Comparison of ENCODE assay signal across 1 cellular context in the genomic region with DNA sequence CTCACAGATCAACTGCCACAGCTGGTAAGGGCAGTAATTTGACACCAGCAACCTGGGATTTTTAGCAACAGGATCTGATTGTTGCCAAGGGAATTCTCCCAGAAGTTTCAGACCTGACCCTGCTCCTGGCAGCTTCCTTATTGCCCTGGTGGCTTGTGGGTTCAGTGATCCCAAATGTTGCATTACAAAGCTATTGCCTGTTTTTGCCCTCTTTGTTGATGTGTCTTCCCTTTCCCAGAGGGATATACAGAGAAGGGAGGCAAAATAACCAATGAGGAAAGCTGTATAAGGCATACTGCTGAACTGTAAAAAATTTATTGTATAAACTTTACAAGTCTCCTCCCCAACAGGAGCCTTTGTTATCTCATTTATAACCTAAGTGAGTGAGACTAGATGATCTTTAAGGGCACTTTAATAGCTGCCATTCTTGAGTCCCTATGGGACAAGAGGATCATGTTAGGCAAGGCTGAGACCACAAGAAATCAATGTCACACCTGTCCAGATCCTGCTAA.
TF ChIP-seq lines count a peak whose summit lies in the region.

No MANE protein-coding gene starts in this region.

TF ChIP-seq in GM23338, 12 proteins besides CTCF, POLR2A, EP300 and RAD21 (continued from another document):
- TF ChIP-seq, protein P1, sequence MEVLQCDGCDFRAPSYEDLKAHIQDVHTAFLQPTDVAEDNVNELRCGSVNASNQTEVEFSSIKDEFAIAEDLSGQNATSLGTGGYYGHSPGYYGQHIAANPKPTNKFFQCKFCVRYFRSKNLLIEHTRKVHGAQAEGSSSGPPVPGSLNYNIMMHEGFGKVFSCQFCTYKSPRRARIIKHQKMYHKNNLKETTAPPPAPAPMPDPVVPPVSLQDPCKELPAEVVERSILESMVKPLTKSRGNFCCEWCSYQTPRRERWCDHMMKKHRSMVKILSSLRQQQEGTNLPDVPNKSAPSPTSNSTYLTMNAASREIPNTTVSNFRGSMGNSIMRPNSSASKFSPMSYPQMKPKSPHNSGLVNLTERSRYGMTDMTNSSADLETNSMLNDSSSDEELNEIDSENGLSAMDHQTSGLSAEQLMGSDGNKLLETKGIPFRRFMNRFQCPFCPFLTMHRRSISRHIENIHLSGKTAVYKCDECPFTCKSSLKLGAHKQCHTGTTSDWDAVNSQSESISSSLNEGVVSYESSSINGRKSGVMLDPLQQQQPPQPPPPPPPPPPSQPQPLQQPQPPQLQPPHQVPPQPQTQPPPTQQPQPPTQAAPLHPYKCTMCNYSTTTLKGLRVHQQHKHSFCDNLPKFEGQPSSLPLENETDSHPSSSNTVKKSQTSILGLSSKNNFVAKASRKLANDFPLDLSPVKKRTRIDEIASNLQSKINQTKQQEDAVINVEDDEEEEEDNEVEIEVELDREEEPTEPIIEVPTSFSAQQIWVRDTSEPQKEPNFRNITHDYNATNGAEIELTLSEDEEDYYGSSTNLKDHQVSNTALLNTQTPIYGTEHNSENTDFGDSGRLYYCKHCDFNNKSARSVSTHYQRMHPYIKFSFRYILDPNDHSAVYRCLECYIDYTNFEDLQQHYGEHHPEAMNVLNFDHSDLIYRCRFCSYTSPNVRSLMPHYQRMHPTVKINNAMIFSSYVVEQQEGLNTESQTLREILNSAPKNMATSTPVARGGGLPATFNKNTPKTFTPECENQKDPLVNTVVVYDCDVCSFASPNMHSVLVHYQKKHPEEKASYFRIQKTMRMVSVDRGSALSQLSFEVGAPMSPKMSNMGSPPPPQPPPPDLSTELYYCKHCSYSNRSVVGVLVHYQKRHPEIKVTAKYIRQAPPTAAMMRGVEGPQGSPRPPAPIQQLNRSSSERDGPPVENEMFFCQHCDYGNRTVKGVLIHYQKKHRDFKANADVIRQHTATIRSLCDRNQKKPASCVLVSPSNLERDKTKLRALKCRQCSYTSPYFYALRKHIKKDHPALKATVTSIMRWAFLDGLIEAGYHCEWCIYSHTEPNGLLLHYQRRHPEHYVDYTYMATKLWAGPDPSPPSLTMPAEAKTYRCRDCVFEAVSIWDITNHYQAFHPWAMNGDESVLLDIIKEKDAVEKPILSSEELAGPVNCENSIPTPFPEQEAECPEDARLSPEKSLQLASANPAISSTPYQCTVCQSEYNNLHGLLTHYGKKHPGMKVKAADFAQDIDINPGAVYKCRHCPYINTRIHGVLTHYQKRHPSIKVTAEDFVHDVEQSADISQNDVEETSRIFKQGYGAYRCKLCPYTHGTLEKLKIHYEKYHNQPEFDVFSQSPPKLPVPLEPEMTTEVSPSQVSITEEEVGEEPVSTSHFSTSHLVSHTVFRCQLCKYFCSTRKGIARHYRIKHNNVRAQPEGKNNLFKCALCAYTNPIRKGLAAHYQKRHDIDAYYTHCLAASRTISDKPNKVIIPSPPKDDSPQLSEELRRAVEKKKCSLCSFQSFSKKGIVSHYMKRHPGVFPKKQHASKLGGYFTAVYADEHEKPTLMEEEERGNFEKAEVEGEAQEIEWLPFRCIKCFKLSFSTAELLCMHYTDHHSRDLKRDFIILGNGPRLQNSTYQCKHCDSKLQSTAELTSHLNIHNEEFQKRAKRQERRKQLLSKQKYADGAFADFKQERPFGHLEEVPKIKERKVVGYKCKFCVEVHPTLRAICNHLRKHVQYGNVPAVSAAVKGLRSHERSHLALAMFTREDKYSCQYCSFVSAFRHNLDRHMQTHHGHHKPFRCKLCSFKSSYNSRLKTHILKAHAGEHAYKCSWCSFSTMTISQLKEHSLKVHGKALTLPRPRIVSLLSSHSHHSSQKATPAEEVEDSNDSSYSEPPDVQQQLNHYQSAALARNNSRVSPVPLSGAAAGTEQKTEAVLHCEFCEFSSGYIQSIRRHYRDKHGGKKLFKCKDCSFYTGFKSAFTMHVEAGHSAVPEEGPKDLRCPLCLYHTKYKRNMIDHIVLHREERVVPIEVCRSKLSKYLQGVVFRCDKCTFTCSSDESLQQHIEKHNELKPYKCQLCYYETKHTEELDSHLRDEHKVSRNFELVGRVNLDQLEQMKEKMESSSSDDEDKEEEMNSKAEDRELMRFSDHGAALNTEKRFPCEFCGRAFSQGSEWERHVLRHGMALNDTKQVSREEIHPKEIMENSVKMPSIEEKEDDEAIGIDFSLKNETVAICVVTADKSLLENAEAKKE (CRISPR knock-in tag; IDR thresholded peaks at IDR 0.05), result no peak
- no peak for TF ChIP-seq ZNF331 (CRISPR knock-in tag; IDR thresholded peaks at IDR 0.05; ENCODE audit: low read depth)
- no peak for TF ChIP-seq NANOG (IDR thresholded peaks at IDR 0.05; ENCODE audit: borderline replicate concordance)
- no peak for TF ChIP-seq EZH2 (IDR thresholded peaks at IDR 0.05; ENCODE audit: low read depth, unreplicated experiment)
- TF ChIP-seq CREB1 (CRISPR knock-in tag; IDR thresholded peaks at IDR 0.05; ENCODE audit: low read depth), result no peak
